In the genomic region with DNA sequence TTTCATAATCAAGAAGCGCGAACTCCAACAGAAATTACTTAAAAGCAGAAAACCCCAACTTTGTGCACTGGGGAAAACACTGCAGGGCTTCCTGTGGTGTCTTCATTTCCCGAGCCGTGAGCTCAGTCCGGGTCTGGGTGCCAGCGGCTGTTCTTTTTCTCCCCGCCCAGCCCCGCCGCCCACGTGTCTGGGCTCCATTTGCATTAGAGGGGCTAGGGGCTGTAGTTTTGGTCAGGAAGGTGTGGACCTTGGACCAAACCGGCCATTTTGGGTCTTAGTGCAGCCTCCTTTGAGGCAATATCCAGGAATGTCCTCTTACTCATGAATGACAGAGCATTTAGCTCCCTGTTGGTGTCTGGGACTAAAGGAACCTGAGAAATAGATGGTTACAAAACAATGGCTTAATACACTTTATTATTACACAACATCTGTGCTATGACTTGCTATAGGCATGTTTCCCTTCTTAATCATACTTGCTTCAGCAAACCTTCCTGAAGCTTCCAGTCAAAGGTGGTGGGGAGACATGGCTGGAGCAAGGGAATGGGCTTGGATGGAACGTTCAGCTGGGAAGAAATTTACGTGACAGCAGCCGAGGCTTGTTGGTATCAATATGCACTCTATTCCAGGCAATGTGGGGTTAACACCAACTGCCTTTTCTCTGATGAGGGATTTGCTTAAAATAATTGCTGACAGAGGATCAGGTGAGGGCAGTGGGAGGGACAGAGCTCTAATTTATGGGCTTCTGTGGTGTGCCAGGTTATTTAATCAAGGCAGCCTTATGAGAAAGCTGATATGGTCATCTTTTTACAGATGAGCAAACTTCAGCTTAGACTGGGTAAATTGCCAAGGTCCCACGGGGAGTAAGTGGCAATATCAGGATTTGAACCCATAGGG, we compare ENCODE assay signal across 8 cellular contexts. TPM values are rescaled to one million over a fixed set of nuclear protein-coding genes. Genes with fewer than 3 reads are reported as not detected.
A peak's percentile ranks its signal among the peaks of the same experiment; 100 is the strongest.
DNase-seq lines count a peak whose midpoint lies in the region; ATAC-seq, FAIRE-seq and TF ChIP-seq lines count a peak whose summit lies in the region.

No MANE protein-coding gene starts in this region.

- peak overlapping the region; percentile 42 for H3K27ac Mint-ChIP-seq in activated CD4-positive, alpha-beta T cell treated with anti-CD3 and anti-CD28 coated beads, Interleukin-2, amount 10 ng/mL, durations not matched to agents 7 days and 5 days
- H3K27ac Mint-ChIP-seq in endothelial cell (ENCODE audit: unreplicated experiment): peak overlapping the region; percentile 55

- H3K4me3 Mint-ChIP-seq in activated CD4-positive, alpha-beta T cell treated with anti-CD3 and anti-CD28 coated beads, Interleukin-2, amount 10 ng/mL, durations not matched to agents 7 days and 5 days: peak overlapping the region; percentile 95
- peak overlapping the region; percentile 90 for H3K4me3 Mint-ChIP-seq in endothelial cell (ENCODE audit: unreplicated experiment)

- H3K27me3 Mint-ChIP-seq in activated CD4-positive, alpha-beta T cell treated with anti-CD3 and anti-CD28 coated beads, Interleukin-2, amount 10 ng/mL, durations not matched to agents 7 days and 5 days: no peaks in the 10 kb centered on the region
- H3K27me3 Mint-ChIP-seq in endothelial cell (ENCODE audit: unreplicated experiment): peaks cover 3% of the 10 kb centered on the region

- H3K9me3 Mint-ChIP-seq in activated CD4-positive, alpha-beta T cell treated with anti-CD3 and anti-CD28 coated beads, Interleukin-2, amount 10 ng/mL, durations not matched to agents 7 days and 5 days: no peaks in the 10 kb centered on the region
- H3K9me3 Mint-ChIP-seq in endothelial cell (ENCODE audit: unreplicated experiment): no peaks in the 10 kb centered on the region

- peaks cover 14% of the 10 kb centered on the region for H3K4me1 ChIP-seq in A549

- no peaks in the 10 kb centered on the region for H3K9me3 ChIP-seq in A549

- H3K4me3 ChIP-seq in A549: peak overlapping the region; percentile 68

- DNase-seq in A549 (ENCODE audit: low read depth in 1 of 2, low spot score in 1 of 2) (peak; percentile 16 to 63), GM13976 (ENCODE audit: low spot score) (peak; percentile 64), NCI-H1105 treated with DMSO at 0.1 percent for 48 hours (lab: John Stamatoyannopoulos, UW) (peak; percentile 16), endothelial cell (ENCODE audit: low spot score) (peak; percentile 37), midbrain (lab: John Stamatoyannopoulos, UW) (peak; percentile 42), superior temporal gyrus (ENCODE audit: extremely low spot score) (peak; percentile 40)
- DNase-seq in activated CD4-positive, alpha-beta T cell treated with anti-CD3 and anti-CD28 coated beads, Interleukin-2, amount 10 ng/mL, durations not matched to agents 7 days and 5 days: peak; percentile 54

- TF ChIP-seq CTCF in A549 (IDR thresholded peaks at IDR 0.05) (no peak), GM13976 (IDR thresholded peaks at IDR 0.05; ENCODE audit: borderline replicate concordance, control extremely low read depth, extremely low read depth, insufficient read depth, missing control alignments) (no peak), endothelial cell (IDR thresholded peaks at IDR 0.05; ENCODE audit: unreplicated experiment) (no peak)

- TF ChIP-seq POLR2A in A549 (IDR thresholded peaks at IDR 0.05; ENCODE audit: low read length): no peak

- 30% methylated on average over 12 of the region's 15 CpGs for WGBS in A549 (ENCODE audit: missing lambda C conversion rate)

- peaks cover 72% of the 10 kb centered on the region for H3K4me1 Mint-ChIP-seq in activated CD4-positive, alpha-beta T cell treated with anti-CD3 and anti-CD28 coated beads, Interleukin-2, amount 10 ng/mL, durations not matched to agents 7 days and 5 days
- H3K4me1 Mint-ChIP-seq in endothelial cell (ENCODE audit: unreplicated experiment): peaks cover 15% of the 10 kb centered on the region

- ATAC-seq in A549 (peak; percentile 69 to 71), GM19467 (IDR thresholded peaks at IDR 0.05; ENCODE audit: unreplicated experiment) (no peak)

- POLR2A ChIA-PET in A549 (lab: Yijun Ruan, JAX): interaction anchor here (0.6 to 1.2 kb wide), 5 partner anchors 12 to 171 kb away, joined by 3 to 6 read pairs (median 3); partner anchors contain the start of genes CLCN6, FBXO2, FBXO44 and MTHFR
- POLR2A ChIA-PET in activated CD4-positive, alpha-beta T cell treated with anti-CD3 and anti-CD28 coated beads, Interleukin-2, amount 10 ng/mL, durations not matched to agents 7 days and 5 days (lab: Charles Lee): no interaction called here

- CTCF ChIA-PET in A549 (lab: Yijun Ruan, JAX): interaction anchor here (0.8 to 2.1 kb wide), 4 partner anchors 12 to 95 kb away, joined by 3 to 10 read pairs (median 3); no protein-coding TSS in a partner anchor
- CTCF ChIA-PET in activated CD4-positive, alpha-beta T cell treated with anti-CD3 and anti-CD28 coated beads, Interleukin-2, amount 10 ng/mL, durations not matched to agents 7 days and 5 days (lab: Charles Lee): interaction anchor here (0.5 to 2.5 kb wide), 8 partner anchors 18 to 1242 kb away, joined by 3 to 12 read pairs (median 4); partner anchors contain the start of genes FBXO2 and FBXO44

- TF ChIP-seq EP300 in A549 (IDR thresholded peaks at IDR 0.05): no peak

- H3K27ac ChIP-seq in A549: peak overlapping the region; percentile 90 to 98

- peak overlapping the region; percentile 85 for H3K4me2 ChIP-seq in A549

- no peak for TF ChIP-seq RAD21 in A549 (conservative IDR thresholded peaks at IDR 0.05 in 1 of 2, IDR thresholded peaks at IDR 0.05 in 1 of 2)

- peaks cover 11% of the 10 kb centered on the region for H3K36me3 Mint-ChIP-seq in activated CD4-positive, alpha-beta T cell treated with anti-CD3 and anti-CD28 coated beads, Interleukin-2, amount 10 ng/mL, durations not matched to agents 7 days and 5 days (ENCODE audit: low read depth)
- no peaks in the 10 kb centered on the region for H3K36me3 Mint-ChIP-seq in endothelial cell (ENCODE audit: low read depth, unreplicated experiment)

- in situ Hi-C loops in GM13976 (cut with MboI; ENCODE audit: low sequenced_read_pairs, unreplicated experiment): no loop called here

- FAIRE-seq in A549 (lab: Jason Lieb, UNC): no peak

TF ChIP-seq in A549, 52 proteins besides CTCF, POLR2A, EP300 and RAD21 (continues in another document):
- TF ChIP-seq SREBF2 (IDR thresholded peaks at IDR 0.05) (no peak), TFCP2L1 (CRISPR knock-in tag; IDR thresholded peaks at IDR 0.05) (no peak), ZFP36 (IDR thresholded peaks at IDR 0.05; ENCODE audit: borderline replicate concordance, partially characterized antibody) (no peak), EHF (CRISPR knock-in tag; IDR thresholded peaks at IDR 0.05) (no peak), HOXB13 (CRISPR knock-in tag; IDR thresholded peaks at IDR 0.05; ENCODE audit: low read depth) (no peak), TP53 (CRISPR knock-in tag; IDR thresholded peaks at IDR 0.05) (no peak), JUNB (IDR thresholded peaks at IDR 0.05) (0 out of 2 replicates have a peak, but pooled peaks have one; percentile 41), HOXA7 (CRISPR knock-in tag; IDR thresholded peaks at IDR 0.05) (no peak), MAX (IDR thresholded peaks at IDR 0.05) (peak; percentile 53; the same call in 1 of the 2 replicates), POLR2AphosphoS2 (conservative IDR thresholded peaks at IDR 0.05; ENCODE audit: low read length) (no peak), HDAC2 (IDR thresholded peaks at IDR 0.05) (no peak), SMC3 (IDR thresholded peaks at IDR 0.05) (no peak)

RNA-seq across cellular contexts. Expression of gene AGTRAP, which starts 1.1 kb away (rescaled TPM):
- polyA plus RNA-seq in A549 (2011; rRNA removed) (26.9 and 32.1 TPM in 2 replicates), A549 (2017; fragmentation: RNase III; extraction: RNeasy Plus Mini Kit Qiagen cat#74134 plus additional on column Dnase treatment) (56.5 to 57.5 TPM (median 57.5 TPM) in 3 replicates)
- polyA plus RNA-seq in A549 (2012; cell fraction: cytosol; rRNA removed): 87.0 and 122 TPM in 2 replicates
- polyA plus RNA-seq in A549 (2012; cell fraction: nucleus; rRNA removed): 84.4 and 108 TPM in 2 replicates
- polyA minus RNA-seq in A549 (2011; rRNA and poly(A)+ RNA removed): 20.3 and 32.0 TPM in 2 replicates
- 10 to 100 TPM; 41.3 to 42.7 TPM for total RNA-seq in activated CD4-positive, alpha-beta T cell treated with anti-CD3 and anti-CD28 coated beads, Interleukin-2, amount 10 ng/mL, durations not matched to agents 7 days and 5 days
- 25.1 TPM for total RNA-seq in endothelial cell (ENCODE audit: unreplicated experiment)

RNA-seq across cellular contexts. Expression of gene C1orf167, which starts 25.0 kb away (rescaled TPM):
- not detected in 2 replicates for polyA plus RNA-seq in A549 (2011; rRNA removed)
- not detected in 2 replicates for polyA plus RNA-seq in A549 (2012; cell fraction: cytosol; rRNA removed)
- 0.04 TPM in 1 of 2 replicates, not detected in the other for polyA plus RNA-seq in A549 (2012; cell fraction: nucleus; rRNA removed)
- polyA plus RNA-seq in A549 (2017; fragmentation: RNase III; extraction: RNeasy Plus Mini Kit Qiagen cat#74134 plus additional on column Dnase treatment): not detected in 3 replicates
- not detected in 2 replicates for polyA minus RNA-seq in A549 (2011; rRNA and poly(A)+ RNA removed)
- total RNA-seq in activated CD4-positive, alpha-beta T cell treated with anti-CD3 and anti-CD28 coated beads, Interleukin-2, amount 10 ng/mL, durations not matched to agents 7 days and 5 days: not detected
- 0.44 TPM for total RNA-seq in endothelial cell (ENCODE audit: unreplicated experiment)

RNA-seq across cellular contexts. Expression of gene DRAXIN, which starts 45.5 kb away (rescaled TPM):
- 0.03 and 0.04 TPM in 2 replicates for polyA plus RNA-seq in A549 (2011; rRNA removed)
- polyA plus RNA-seq in A549 (2012; cell fraction: cytosol; rRNA removed): under 0.01 and 0.01 TPM in 2 replicates
- 0.01 and 0.04 TPM in 2 replicates for polyA plus RNA-seq in A549 (2012; cell fraction: nucleus; rRNA removed)
- 0.03 to 0.08 TPM in 2 of 3 replicates, not detected in the other for polyA plus RNA-seq in A549 (2017; fragmentation: RNase III; extraction: RNeasy Plus Mini Kit Qiagen cat#74134 plus additional on column Dnase treatment)
- not detected in 2 replicates for polyA minus RNA-seq in A549 (2011; rRNA and poly(A)+ RNA removed)
- total RNA-seq in activated CD4-positive, alpha-beta T cell treated with anti-CD3 and anti-CD28 coated beads, Interleukin-2, amount 10 ng/mL, durations not matched to agents 7 days and 5 days: under 1 TPM; 0.54 to 0.62 TPM
- 0.46 TPM for total RNA-seq in endothelial cell (ENCODE audit: unreplicated experiment)

RNA-seq across cellular contexts. Expression of gene MAD2L2, which starts 56.0 kb away (rescaled TPM):
- 32.5 and 35.4 TPM in 2 replicates for polyA plus RNA-seq in A549 (2011; rRNA removed)
- polyA plus RNA-seq in A549 (2012; cell fraction: cytosol; rRNA removed): 67.2 and 71.8 TPM in 2 replicates
- 52.5 and 53.0 TPM in 2 replicates for polyA plus RNA-seq in A549 (2012; cell fraction: nucleus; rRNA removed)
- 30.6 to 31.7 TPM (median 31.2 TPM) in 3 replicates for polyA plus RNA-seq in A549 (2017; fragmentation: RNase III; extraction: RNeasy Plus Mini Kit Qiagen cat#74134 plus additional on column Dnase treatment)
- polyA minus RNA-seq in A549 (2011; rRNA and poly(A)+ RNA removed): 34.5 and 39.9 TPM in 2 replicates
- 10 to 100 TPM; 68.7 to 73.3 TPM for total RNA-seq in activated CD4-positive, alpha-beta T cell treated with anti-CD3 and anti-CD28 coated beads, Interleukin-2, amount 10 ng/mL, durations not matched to agents 7 days and 5 days
- total RNA-seq in endothelial cell (ENCODE audit: unreplicated experiment): 28.0 TPM
